30 cellular contexts compared by ENCODE assay signal in the genomic region with DNA sequence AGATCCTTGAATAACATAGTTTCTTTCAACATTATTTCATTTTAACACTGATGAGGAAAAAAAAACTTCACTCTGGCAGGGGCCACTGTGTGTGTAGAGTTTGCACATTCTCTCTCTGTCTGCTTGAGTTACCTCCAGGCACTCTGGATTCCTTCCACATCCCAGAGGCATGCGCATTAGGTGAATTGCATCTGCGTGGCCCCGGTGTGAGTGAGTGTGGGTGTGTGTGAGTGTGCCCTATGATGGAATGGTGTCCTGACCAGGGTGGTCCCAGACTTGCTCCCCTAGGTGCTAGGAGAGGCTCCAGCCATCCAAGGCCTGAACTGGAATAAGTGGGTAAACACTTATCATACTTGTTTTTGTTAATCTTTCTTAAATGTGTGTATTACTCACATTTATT.
"Had no signal": no experiment of that assay in that cellular context is flagged by ENCODE, and none has a peak within 500 bp of the region (broad histone marks: within the 10 kb centered on the region; RNA-seq: fewer than 3 reads in every experiment).

No MANE protein-coding gene starts in this region.

- H3K4me3 Mint-ChIP-seq: effector memory CD8-positive, alpha-beta T cell; mesothelial cell of epicardium; naive B cell; natural killer cell treated with Interleukin-12 subunit alpha and Interleukin-12 subunit beta and Interleukin-15 and Interleukin-18, amount 100 ng/mL, for 72 hours; neural progenitor cell; stimulated activated memory B cell treated with anti-CD40 and anti-IgM and Interleukin-4, amounts not matched to agents 10 μg/mL and 1 μg/mL and 100 μg/mL, for 72 hours had no signal

- H3K4me1 ChIP-seq: esophagus squamous epithelium, heart right ventricle, prostate gland, right atrium auricular region, testis, tibial nerve, vagina had no signal

- H3K4me1 Mint-ChIP-seq: naive B cell; neural progenitor cell; stimulated activated memory B cell treated with anti-CD40 and anti-IgM and Interleukin-4, amounts not matched to agents 10 μg/mL and 1 μg/mL and 100 μg/mL, for 72 hours had no signal

- H3K9me3 Mint-ChIP-seq: mesothelial cell of epicardium; neural progenitor cell; stimulated activated memory B cell treated with anti-CD40 and anti-IgM and Interleukin-4, amounts not matched to agents 10 μg/mL and 1 μg/mL and 100 μg/mL, for 72 hours had no signal

- H3K36me3 Mint-ChIP-seq: mesothelial cell of epicardium; naive B cell; natural killer cell treated with Interleukin-12 subunit alpha and Interleukin-12 subunit beta and Interleukin-15 and Interleukin-18, amount 100 ng/mL, for 72 hours; neural progenitor cell; stimulated activated memory B cell treated with anti-CD40 and anti-IgM and Interleukin-4, amounts not matched to agents 10 μg/mL and 1 μg/mL and 100 μg/mL, for 72 hours had no signal

- H3K9me3 ChIP-seq: esophagus squamous epithelium, heart right ventricle, mucosa of descending colon, prostate gland, right atrium auricular region, testis, tibial nerve, vagina had no signal

- ATAC-seq: effector memory CD8-positive, alpha-beta T cell; heart right ventricle; left colon; left ventricle myocardium superior; mucosa of descending colon; natural killer cell treated with Interleukin-12 subunit alpha and Interleukin-12 subunit beta and Interleukin-15 and Interleukin-18, amount 100 ng/mL, for 72 hours; sciatic nerve; stimulated activated memory B cell treated with anti-CD40 and anti-IgM and Interleukin-4, amounts not matched to agents 10 μg/mL and 1 μg/mL and 100 μg/mL, for 72 hours; stimulated activated naive CD8-positive, alpha-beta T cell treated with anti-CD3 and anti-CD28 coated beads, Interleukin-15, Interleukin-2, amounts not matched to agents 100 U/mL and 50 U/mL, for 24 hours had no signal

- H3K27me3 Mint-ChIP-seq: effector memory CD8-positive, alpha-beta T cell; naive B cell; natural killer cell treated with Interleukin-12 subunit alpha and Interleukin-12 subunit beta and Interleukin-15 and Interleukin-18, amount 100 ng/mL, for 72 hours; stimulated activated memory B cell treated with anti-CD40 and anti-IgM and Interleukin-4, amounts not matched to agents 10 μg/mL and 1 μg/mL and 100 μg/mL, for 72 hours had no signal

- H3K27me3 ChIP-seq: esophagus squamous epithelium, heart right ventricle, neural progenitor cell, right atrium auricular region, testis, tibial nerve, vagina had no signal

- DNase-seq: cortex of kidney; effector memory CD8-positive, alpha-beta T cell; erythroblast; esophagus squamous epithelium; foreskin melanocyte; glutamatergic neuron; heart right ventricle; hippocampal formation; kidney glomerular epithelial cell; left colon; left ventricle myocardium superior; mesenchymal stem cell; mucosa of descending colon; naive B cell; nucleus accumbens; stimulated activated CD4-positive, alpha-beta T cell treated with anti-CD3 and anti-CD28 coated beads, Interleukin-4, amount 100 ng/mL, for 4 hours; stimulated activated naive CD8-positive, alpha-beta T cell treated with anti-CD3 and anti-CD28 coated beads, Interleukin-15, Interleukin-2, amounts not matched to agents 100 U/mL and 50 U/mL, for 24 hours; substantia nigra; testis had no signal

- H3K27ac ChIP-seq: esophagus squamous epithelium, heart right ventricle, neural progenitor cell, prostate gland, right atrium auricular region, testis, tibial nerve, vagina had no signal

- H2AFZ ChIP-seq: neural progenitor cell had no signal

- H3K9ac ChIP-seq: neural progenitor cell had no signal

- H3K4me3 ChIP-seq: esophagus squamous epithelium, heart right ventricle, lung, mucosa of descending colon, neural progenitor cell, prostate gland, right atrium auricular region, smooth muscle cell, testis, tibial nerve, vagina had no signal

- H3K4me2 ChIP-seq: neural progenitor cell, smooth muscle cell had no signal

- H3K27ac Mint-ChIP-seq: effector memory CD8-positive, alpha-beta T cell; mesothelial cell of epicardium; naive B cell; natural killer cell treated with Interleukin-12 subunit alpha and Interleukin-12 subunit beta and Interleukin-15 and Interleukin-18, amount 100 ng/mL, for 72 hours; neural progenitor cell; stimulated activated memory B cell treated with anti-CD40 and anti-IgM and Interleukin-4, amounts not matched to agents 10 μg/mL and 1 μg/mL and 100 μg/mL, for 72 hours had no signal

- H3K36me3 ChIP-seq: esophagus squamous epithelium, heart right ventricle, neural progenitor cell, prostate gland, right atrium auricular region, tibial nerve, vagina had no signal
